Comparison of ENCODE assay signal across 8 cellular contexts in the genomic region with DNA sequence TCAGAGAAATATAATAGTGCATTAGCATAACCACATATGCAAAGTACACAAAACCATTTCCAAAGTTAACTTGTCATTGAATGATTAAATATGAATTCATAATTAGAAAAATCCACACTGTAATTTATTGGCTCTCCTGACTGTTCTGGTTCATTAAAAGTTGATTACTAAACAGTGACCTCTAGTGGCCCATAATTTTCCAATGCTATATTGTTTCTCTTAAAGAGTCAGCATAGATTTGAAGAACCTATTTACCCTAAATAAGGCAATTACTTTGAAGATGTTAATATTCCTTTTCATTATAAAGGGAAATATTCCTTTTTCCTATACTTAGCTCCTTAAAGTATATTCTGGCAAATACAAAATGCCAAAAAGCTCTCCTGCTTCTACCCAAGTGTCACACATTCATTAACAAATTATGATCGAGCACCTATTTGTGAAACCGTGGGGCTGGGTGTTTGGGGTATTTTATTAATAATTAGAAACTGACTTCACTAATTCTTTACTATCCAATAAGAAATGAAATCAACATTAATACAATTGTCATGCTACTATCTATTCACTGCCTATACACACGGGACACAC.
DNase-seq lines count a peak whose midpoint lies in the region; ATAC-seq and TF ChIP-seq lines count a peak whose summit lies in the region.

No MANE protein-coding gene starts in this region.

- H3K27ac ChIP-seq in esophagus squamous epithelium (no peak overlapping the region), neuronal stem cell (replicated peaks; ENCODE audit: low read length) (no peak overlapping the region)

- no peak overlapping the region for H3K14ac ChIP-seq in neuronal stem cell (ENCODE audit: low read length)

- H3K4me2 ChIP-seq in neuronal stem cell (ENCODE audit: insufficient read depth, low read length, poor library complexity, severe bottlenecking): no peak overlapping the region

- H2BK120ac ChIP-seq in neuronal stem cell (ENCODE audit: low read depth, low read length): no peak overlapping the region

- no peak overlapping the region for H3K4ac ChIP-seq in neuronal stem cell (ENCODE audit: low read length)

- no peak overlapping the region for H3K23ac ChIP-seq in neuronal stem cell (ENCODE audit: low read depth, low read length, poor library complexity)

- H3K27me3 ChIP-seq in esophagus squamous epithelium: no peaks in the 10 kb centered on the region
- H3K27me3 ChIP-seq in neuronal stem cell (ENCODE audit: control insufficient read depth in 3 of 3, insufficient read depth in 3 of 3, low read depth in 1 of 3, low read length in 3 of 3): no peaks in the 10 kb centered on the region

- intact Hi-C loops in esophagus squamous epithelium (cut with DNase I): no loop called here

- no peaks in the 10 kb centered on the region for H3K4me1 ChIP-seq in esophagus squamous epithelium
- H3K4me1 ChIP-seq in neuronal stem cell (ENCODE audit: control insufficient read depth in 2 of 2, insufficient read depth in 1 of 2, low read depth in 1 of 2, low read length in 2 of 2): peaks cover 4 to 6% of the 10 kb centered on the region in 2 donors

- no peak overlapping the region for H2BK15ac ChIP-seq in neuronal stem cell (ENCODE audit: low read length)

- H2BK12ac ChIP-seq in neuronal stem cell (ENCODE audit: low read length): no peak overlapping the region

- H3K9ac ChIP-seq in neuronal stem cell (ENCODE audit: low read depth, low read length, poor library complexity): no peak overlapping the region

- H2AK5ac ChIP-seq in neuronal stem cell (ENCODE audit: low read depth, low read length): no peak overlapping the region

- H3K18ac ChIP-seq in neuronal stem cell (ENCODE audit: low read length): no peak overlapping the region

- no peak for TF ChIP-seq POLR2A in esophagus squamous epithelium (IDR thresholded peaks at IDR 0.05)

- H2AFZ ChIP-seq in neuronal stem cell (ENCODE audit: low read length): no peak overlapping the region

- H3K9me3 ChIP-seq in esophagus squamous epithelium: no peaks in the 10 kb centered on the region
- no peaks in the 10 kb centered on the region for H3K9me3 ChIP-seq in neuronal stem cell (replicated peaks in 1 of 2; ENCODE audit: control insufficient read depth in 2 of 2, insufficient read depth in 1 of 2, low read depth in 1 of 2, low read length in 2 of 2)

- H3K4me3 ChIP-seq in LNCaP clone FGC (ENCODE audit: low read depth, low read length) (no peak overlapping the region), esophagus squamous epithelium (no peak overlapping the region), neuronal stem cell (ENCODE audit: low read length in 2 of 2) (no peak overlapping the region)

- TF ChIP-seq CTCF in LNCaP clone FGC (IDR thresholded peaks at IDR 0.05; ENCODE audit: control insufficient read depth, extremely low read depth, insufficient read depth): peak; percentile 59
- TF ChIP-seq CTCF in esophagus squamous epithelium (IDR thresholded peaks at IDR 0.05): peak; percentile 39 to 75 (median 58)

- H3K36me3 ChIP-seq in esophagus squamous epithelium (no peaks in the 10 kb centered on the region), neuronal stem cell (replicated peaks in 1 of 2; ENCODE audit: control insufficient read depth in 2 of 2, insufficient read depth in 2 of 2, low read length in 2 of 2) (no peaks in the 10 kb centered on the region)

- WGBS in esophagus squamous epithelium, 2 donors: 90 to 91% methylated on average over 3 of the region's 3 CpGs
- no CpG with 5 or more reads among the region's 3 CpGs for WGBS in neuronal stem cell (ENCODE audit: extremely low coverage in 2 of 2, insufficient read length in 2 of 2, insufficient replicate concordance in 1 of 2), 2 donors

- H4K8ac ChIP-seq in neuronal stem cell (ENCODE audit: low read depth, low read length): no peak overlapping the region

- DNase-seq in DMS114 treated with DMSO at 0.1 percent for 48 hours (lab: John Stamatoyannopoulos, UW; ENCODE audit: unreplicated experiment) (peak; percentile 25), LNCaP clone FGC (ENCODE audit: low read depth) (peak; percentile 28), RPMI8226 (peak; percentile 62), esophagus squamous epithelium (lab: John Stamatoyannopoulos, UW) (no peak), neuronal stem cell (ENCODE audit: low spot score) (peak; percentile 27)
- no peak for DNase-seq in activated CD8-positive, alpha-beta memory T cell treated with anti-CD3 and anti-CD28 coated beads, Interleukin-2, amount 50 U/mL, for 48 hours

- H2BK5ac ChIP-seq in neuronal stem cell (ENCODE audit: low read length): no peak overlapping the region

- no peak for ATAC-seq in GM21381 (IDR thresholded peaks at IDR 0.05; ENCODE audit: unreplicated experiment)
- no peak for ATAC-seq in HG03378 (IDR thresholded peaks at IDR 0.05; ENCODE audit: unreplicated experiment)

- no peaks in the 10 kb centered on the region for H3K79me1 ChIP-seq in neuronal stem cell (ENCODE audit: low read depth, low read length)

- no peak overlapping the region for H4K91ac ChIP-seq in neuronal stem cell (ENCODE audit: low read depth, low read length, poor library complexity)

Comparison
In these comparisons a context has a peak if more than half of its experiments do, and no peak if none do; other contexts are left out.
1. DNase-seq: peak in DMS114 treated with DMSO at 0.1 percent for 48 hours (single experiment), LNCaP clone FGC (single experiment), RPMI8226 (single experiment) and neuronal stem cell (single experiment); none in esophagus squamous epithelium (single experiment) and activated CD8-positive, alpha-beta memory T cell treated with anti-CD3 and anti-CD28 coated beads, Interleukin-2, amount 50 U/mL, for 48 hours (single experiment).